In genomic region chr20:36462440-36463211, GRCh38 we compare ENCODE assay signal across 8 cellular contexts.
DNase-seq lines count a peak whose midpoint lies in the region; ATAC-seq and TF ChIP-seq lines count a peak whose summit lies in the region.

No MANE protein-coding gene starts in this region.

- H3K9me3 ChIP-seq in Panc1 (ENCODE audit: control insufficient read depth, insufficient read depth, low read depth, low read length) = no peaks in the 10 kb centered on the region
- H3K9me3 ChIP-seq in upper lobe of left lung = no peaks in the 10 kb centered on the region

- H3K27me3 Mint-ChIP-seq in memory B cell = no peaks in the 10 kb centered on the region

- intact Hi-C loops in Panc1 (cut with micrococcal nuclease; ENCODE audit: unreplicated experiment) = no loop called here

- H3K36me3 Mint-ChIP-seq in memory B cell = no peaks in the 10 kb centered on the region

- TF ChIP-seq POLR2A in upper lobe of left lung (IDR thresholded peaks at IDR 0.05) = peak in 3 of 4 donors; percentile 40 to 59 (median 55)

- DNase-seq in NCI-H2029 (lab: John Stamatoyannopoulos, UW) (peak; percentile 35), NCI-H2029 treated with DMSO at 0.1 percent for 48 hours (lab: John Stamatoyannopoulos, UW) (no peak), Panc1 (ENCODE audit: low read depth, low spot score) (no peak), dermis microvascular lymphatic vessel endothelial cell (ENCODE audit: low read depth in 2 of 2) (peak; percentile 36 to 72), memory B cell (ENCODE audit: low spot score in 2 of 2) (no peak), upper lobe of left lung (peak; percentile 68 to 87), NCI-H1048 (lab: John Stamatoyannopoulos, UW) (no peak)

- H3K27me3 ChIP-seq in Panc1 (ENCODE audit: control insufficient read depth, insufficient read depth, low read length) = no peaks in the 10 kb centered on the region
- no peaks in the 10 kb centered on the region for H3K27me3 ChIP-seq in upper lobe of left lung

- H3K4me3 ChIP-seq in Panc1 (ENCODE audit: low read depth in 2 of 2, low read length in 2 of 2) (peak overlapping the region; percentile 93 to 94), upper lobe of left lung (peak overlapping the region; percentile 71 to 88 (median 79))

- peak in 1 of 4 donors; percentile 47 for TF ChIP-seq EP300 in upper lobe of left lung (IDR thresholded peaks at IDR 0.05)

- TF ChIP-seq CTCF in Panc1 (IDR thresholded peaks at IDR 0.05) (no peak), upper lobe of left lung (IDR thresholded peaks at IDR 0.05) (no peak)

- no TSS peak for BruUV-seq in Panc1 (replicated peaks; lab: Mats Ljungman, UMichigan)

- H3K36me3 ChIP-seq in Panc1 (ENCODE audit: control insufficient read depth, insufficient read depth, low read length) = no peaks in the 10 kb centered on the region
- no peaks in the 10 kb centered on the region for H3K36me3 ChIP-seq in upper lobe of left lung

- CTCF ChIA-PET in Panc1 (lab: Charles Lee) = no interaction called here

- peak overlapping the region; percentile 88 for H3K27ac ChIP-seq in Panc1 (ENCODE audit: low read length)
- H3K27ac ChIP-seq in upper lobe of left lung = peak overlapping the region; percentile 92 to 97 (median 95)

- in situ Hi-C loops in Panc1 (cut with HindIII; ENCODE audit: low pct_unique_long_range_greater_than_20kb, low sequenced_read_pairs) = no loop called here

- ATAC-seq in Panc1 (no peak), memory B cell (ENCODE audit: low read depth) (no peak), upper lobe of left lung (ENCODE audit: low FRiP score in 2 of 2) (peak in 1 of 2 donors; percentile 22), HG02884 (IDR thresholded peaks at IDR 0.05; ENCODE audit: unreplicated experiment) (no peak)

- 0 to 4% methylated on average over 11 to 21 of the region's 21 CpGs for WGBS in upper lobe of left lung, 2 donors

- H3K9me3 Mint-ChIP-seq in memory B cell = no peaks in the 10 kb centered on the region

- POLR2A ChIA-PET in Panc1 (lab: Charles Lee) = no interaction called here

- peak overlapping the region; percentile 99 for H3K27ac Mint-ChIP-seq in memory B cell

- peaks cover 52% of the 10 kb centered on the region for H3K4me1 Mint-ChIP-seq in memory B cell

- H3K4me3 Mint-ChIP-seq in memory B cell = peak overlapping the region; percentile 96

- peaks cover 42% of the 10 kb centered on the region for H3K4me1 ChIP-seq in Panc1 (ENCODE audit: control insufficient read depth, insufficient read depth, low read length)
- H3K4me1 ChIP-seq in upper lobe of left lung = peaks cover 51 to 64% (median 53%) of the 10 kb centered on the region in 4 donors

Comparison
In these comparisons a context has a peak if more than half of its experiments do, and no peak if none do; other contexts are left out.
1. DNase-seq: peak in NCI-H2029 (single experiment), dermis microvascular lymphatic vessel endothelial cell (2 of 2) and upper lobe of left lung (2 of 2); none in NCI-H2029 treated with DMSO at 0.1 percent for 48 hours (single experiment), Panc1 (single experiment), memory B cell (0 of 2) and NCI-H1048 (single experiment).